ENCODE assay signal across 23 cellular contexts in the genomic region with DNA sequence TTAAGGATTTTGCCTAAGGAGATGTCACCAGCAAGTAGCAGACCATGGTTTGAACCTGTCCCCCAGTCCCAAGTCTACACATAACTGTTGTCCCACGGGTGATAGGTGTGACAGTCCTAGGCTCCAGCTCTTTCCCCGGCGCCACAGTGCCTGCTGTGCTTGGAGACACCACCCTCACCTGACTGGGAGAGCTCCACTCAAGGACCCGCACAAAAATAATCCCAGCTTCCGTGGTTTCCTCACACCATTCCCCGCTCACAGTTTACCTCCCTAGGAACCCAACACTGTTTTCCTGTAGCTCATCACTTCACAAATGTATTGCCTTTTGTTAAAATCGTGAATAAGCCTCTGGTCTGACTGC. TPM values are rescaled to one million over a fixed set of nuclear protein-coding genes. Genes with fewer than 3 reads are reported as not detected.
DNase-seq lines count a peak whose midpoint lies in the region; FAIRE-seq and TF ChIP-seq lines count a peak whose summit lies in the region.
"Had no signal": no experiment of that assay in that cellular context is flagged by ENCODE, and none has a peak within 500 bp of the region (broad histone marks: within the 10 kb centered on the region; RNA-seq: fewer than 3 reads in every experiment).

No MANE protein-coding gene starts in this region.

- no peaks in the 10 kb centered on the region for H3K36me3 ChIP-seq in neuronal stem cell (replicated peaks in 1 of 2; ENCODE audit: control insufficient read depth in 2 of 2, insufficient read depth in 2 of 2, low read length in 2 of 2)
- H3K36me3 ChIP-seq: esophagus muscularis mucosa, pancreas, SJCRH30, upper lobe of left lung had no signal

- H3K4me1 Mint-ChIP-seq in activated CD4-positive, alpha-beta T cell treated with anti-CD3 and anti-CD28 coated beads, Interleukin-2, amount 10 ng/mL, durations not matched to agents 7 days and 5 days: peaks cover 78% of the 10 kb centered on the region

- no peak overlapping the region for H2BK120ac ChIP-seq in neuronal stem cell (ENCODE audit: low read depth, low read length)

- H2BK15ac ChIP-seq in neuronal stem cell (ENCODE audit: low read length): no peak overlapping the region

- H3K9me3 ChIP-seq in neuronal stem cell (replicated peaks in 1 of 2; ENCODE audit: control insufficient read depth in 2 of 2, insufficient read depth in 1 of 2, low read depth in 1 of 2, low read length in 2 of 2): no peaks in the 10 kb centered on the region
- H3K9me3 ChIP-seq: esophagus muscularis mucosa, pancreas, SJCRH30, upper lobe of left lung had no signal

- peak overlapping the region; percentile 87 for H2AFZ ChIP-seq in neuronal stem cell (ENCODE audit: low read length)

- POLR2A ChIA-PET in activated CD4-positive, alpha-beta T cell treated with anti-CD3 and anti-CD28 coated beads, Interleukin-2, amount 10 ng/mL, durations not matched to agents 7 days and 5 days (lab: Charles Lee): no interaction called here

- H3K4ac ChIP-seq in neuronal stem cell (ENCODE audit: low read length): no peak overlapping the region

- no peak for TF ChIP-seq CTCF in D721Med (IDR thresholded peaks at IDR 0.05; ENCODE audit: insufficient read depth, missing control alignments)

- no peak overlapping the region for H4K8ac ChIP-seq in neuronal stem cell (ENCODE audit: low read depth, low read length)

- DNase-seq in activated CD4-positive, alpha-beta T cell treated with anti-CD3 and anti-CD28 coated beads, Interleukin-2, amount 10 ng/mL, durations not matched to agents 7 days and 5 days: no peak
- no peak for DNase-seq in activated CD4-positive, alpha-beta T cell treated with anti-CD3 and anti-CD28 coated beads for 1 hour
- DNase-seq in D721Med (ENCODE audit: insufficient read length, low spot score) (peak; percentile 12), caudate nucleus (lab: John Stamatoyannopoulos, UW) (no peak), neuronal stem cell (ENCODE audit: low spot score) (no peak), EL (no peak), NCI-H2171 treated with DMSO at 0.1 percent for 48 hours (lab: John Stamatoyannopoulos, UW) (no peak), NCI-H187 (lab: John Stamatoyannopoulos, UW) (no peak)
- DNase-seq: activated T-cell treated with anti-CD3 and anti-CD28 coated beads for 4 hours, OCI-M1, SJCRH30 had no signal

- H2BK12ac ChIP-seq in neuronal stem cell (ENCODE audit: low read length): no peak overlapping the region

- H3K18ac ChIP-seq in neuronal stem cell (ENCODE audit: low read length): no peak overlapping the region

- no peak overlapping the region for H2BK5ac ChIP-seq in neuronal stem cell (ENCODE audit: low read length)

- no peak overlapping the region for H3K4me3 ChIP-seq in neuronal stem cell (ENCODE audit: low read length in 2 of 2)
- H3K4me3 ChIP-seq: esophagus muscularis mucosa, pancreas, SJCRH30, upper lobe of left lung had no signal

- no peaks in the 10 kb centered on the region for H3K27me3 Mint-ChIP-seq in activated CD4-positive, alpha-beta T cell treated with anti-CD3 and anti-CD28 coated beads, Interleukin-2, amount 10 ng/mL, durations not matched to agents 7 days and 5 days
- H3K27me3 Mint-ChIP-seq: effector memory CD8-positive, alpha-beta T cell had no signal

- no peaks in the 10 kb centered on the region for H3K79me1 ChIP-seq in neuronal stem cell (ENCODE audit: low read depth, low read length)

- peaks cover 37% of the 10 kb centered on the region for H3K36me3 Mint-ChIP-seq in activated CD4-positive, alpha-beta T cell treated with anti-CD3 and anti-CD28 coated beads, Interleukin-2, amount 10 ng/mL, durations not matched to agents 7 days and 5 days (ENCODE audit: low read depth)

- no peak overlapping the region for H2AK5ac ChIP-seq in neuronal stem cell (ENCODE audit: low read depth, low read length)

- no peak overlapping the region for H3K4me3 Mint-ChIP-seq in activated CD4-positive, alpha-beta T cell treated with anti-CD3 and anti-CD28 coated beads, Interleukin-2, amount 10 ng/mL, durations not matched to agents 7 days and 5 days
- H3K4me3 Mint-ChIP-seq: B cell had no signal

- CTCF ChIA-PET in activated CD4-positive, alpha-beta T cell treated with anti-CD3 and anti-CD28 coated beads, Interleukin-2, amount 10 ng/mL, durations not matched to agents 7 days and 5 days (lab: Charles Lee): no interaction called here

- H3K27ac Mint-ChIP-seq in activated CD4-positive, alpha-beta T cell treated with anti-CD3 and anti-CD28 coated beads, Interleukin-2, amount 10 ng/mL, durations not matched to agents 7 days and 5 days: peak overlapping the region; percentile 97

- H3K9ac ChIP-seq in neuronal stem cell (ENCODE audit: low read depth, low read length, poor library complexity): no peak overlapping the region

- H4K91ac ChIP-seq in neuronal stem cell (ENCODE audit: low read depth, low read length, poor library complexity): no peak overlapping the region

- WGBS in neuronal stem cell (ENCODE audit: extremely low coverage in 2 of 2, insufficient read length in 2 of 2, insufficient replicate concordance in 1 of 2), 2 donors: no CpG with 5 or more reads among the region's 7 CpGs

- H3K9me3 Mint-ChIP-seq in activated CD4-positive, alpha-beta T cell treated with anti-CD3 and anti-CD28 coated beads, Interleukin-2, amount 10 ng/mL, durations not matched to agents 7 days and 5 days: peaks cover 8% of the 10 kb centered on the region
- H3K9me3 Mint-ChIP-seq: effector memory CD8-positive, alpha-beta T cell had no signal

- no peak overlapping the region for H3K14ac ChIP-seq in neuronal stem cell (ENCODE audit: low read length)

- H3K23ac ChIP-seq in neuronal stem cell (ENCODE audit: low read depth, low read length, poor library complexity): no peak overlapping the region

- no peaks in the 10 kb centered on the region for H3K27me3 ChIP-seq in neuronal stem cell (ENCODE audit: control insufficient read depth in 3 of 3, insufficient read depth in 3 of 3, low read depth in 1 of 3, low read length in 3 of 3)
- H3K27me3 ChIP-seq: esophagus muscularis mucosa, pancreas, SJCRH30, upper lobe of left lung had no signal

- FAIRE-seq in D721Med (lab: Jason Lieb, UNC): no peak
- FAIRE-seq: A204.1, frontal cortex, H1, kidney, pancreas had no signal

- H3K27ac ChIP-seq in caudate nucleus (ENCODE audit: low read depth, low read length) (peak overlapping the region; percentile 52), neuronal stem cell (replicated peaks; ENCODE audit: low read length) (no peak overlapping the region)
- H3K27ac ChIP-seq: esophagus muscularis mucosa, pancreas, SJCRH30, upper lobe of left lung had no signal

- H3K4me2 ChIP-seq in neuronal stem cell (ENCODE audit: insufficient read depth, low read length, poor library complexity, severe bottlenecking): no peak overlapping the region

- peaks cover 0 to 13% of the 10 kb centered on the region in 2 donors for H3K4me1 ChIP-seq in neuronal stem cell (ENCODE audit: control insufficient read depth in 2 of 2, insufficient read depth in 1 of 2, low read depth in 1 of 2, low read length in 2 of 2)
- H3K4me1 ChIP-seq: SJCRH30 had no signal

RNA-seq across cellular contexts. Expression of a gene that starts 19.8 kb away (rescaled TPM):
- total RNA-seq in activated CD4-positive, alpha-beta T cell treated with anti-CD3 and anti-CD28 coated beads, Interleukin-2, amount 10 ng/mL, durations not matched to agents 7 days and 5 days: 100 to 1,000 TPM; 114 to 115 TPM
- polyA plus RNA-seq in neuronal stem cell (2013, experiment 1 of 2): 9.5 TPM
- polyA plus RNA-seq in neuronal stem cell (2013, experiment 2 of 2): 8.9 TPM

RNA-seq across cellular contexts. Expression of a gene that starts 26.8 kb away (rescaled TPM):
- total RNA-seq in activated CD4-positive, alpha-beta T cell treated with anti-CD3 and anti-CD28 coated beads, Interleukin-2, amount 10 ng/mL, durations not matched to agents 7 days and 5 days: not detected
- polyA plus RNA-seq in neuronal stem cell (2013, experiment 1 of 2): 0.22 TPM
- polyA plus RNA-seq in neuronal stem cell (2013, experiment 2 of 2): 0.11 TPM
- total RNA-seq: chondrocyte, esophagus muscularis mucosa, frontal cortex, H1, kidney, lung microvascular endothelial cell, right cardiac atrium had no signal
- polyA plus RNA-seq: H1, right cardiac atrium had no signal
